In genomic region chr16:28497861-28498599, GRCh38 we compare ENCODE assay signal across 28 cellular contexts. TPM values are rescaled to one million over a fixed set of nuclear protein-coding genes. Genes with fewer than 3 reads are reported as not detected.
DNase-seq lines count a peak whose midpoint lies in the region; ATAC-seq, FAIRE-seq and TF ChIP-seq lines count a peak whose summit lies in the region.
"Had no signal": no experiment of that assay in that cellular context is flagged by ENCODE, and none has a peak within 500 bp of the region (broad histone marks: within the 10 kb centered on the region; RNA-seq: fewer than 3 reads in every experiment).

No MANE protein-coding gene starts in this region.

- no peak overlapping the region for H2AFZ ChIP-seq in Loucy (ENCODE audit: low read length)

- no peak for FAIRE-seq in urothelium cell line (lab: Jason Lieb, UNC)
- FAIRE-seq: D721Med, endometrium, GM12878, small intestine had no signal

- H3K27me3 ChIP-seq in left ventricle myocardium inferior (ENCODE audit: low read depth) (peaks cover 35% of the 10 kb centered on the region), Loucy (ENCODE audit: insufficient read depth, low read length, poor library complexity, severe bottlenecking) (no peaks in the 10 kb centered on the region), foreskin keratinocyte (no peaks in the 10 kb centered on the region)
- H3K27me3 ChIP-seq in naive thymus-derived CD4-positive, alpha-beta T cell (ENCODE audit: control insufficient read depth in 2 of 2, insufficient read depth in 2 of 2, low read length in 2 of 2) = no peaks in the 10 kb centered on the region
- H3K27me3 ChIP-seq: left lung, ovary, transverse colon had no signal

- H3K4me1 ChIP-seq in left ventricle myocardium inferior (no peaks in the 10 kb centered on the region), Loucy (ENCODE audit: insufficient read depth, low read length, poor library complexity, severe bottlenecking) (peaks cover 34% of the 10 kb centered on the region), foreskin keratinocyte (no peaks in the 10 kb centered on the region)
- peaks cover 25 to 34% of the 10 kb centered on the region in 2 donors for H3K4me1 ChIP-seq in naive thymus-derived CD4-positive, alpha-beta T cell (ENCODE audit: control insufficient read depth in 2 of 2, insufficient read depth in 2 of 2, low read length in 2 of 2)

- no peaks in the 10 kb centered on the region for H3K9me2 ChIP-seq in Loucy (replicated peaks; ENCODE audit: low read depth, low read length)

- H3K9me3 ChIP-seq in left ventricle myocardium inferior (replicated peaks) (no peaks in the 10 kb centered on the region), Loucy (ENCODE audit: insufficient read depth, low read depth, low read length) (no peaks in the 10 kb centered on the region)
- H3K9me3 ChIP-seq in naive thymus-derived CD4-positive, alpha-beta T cell (ENCODE audit: control insufficient read depth in 2 of 3, low read length in 3 of 3) = no peaks in the 10 kb centered on the region
- H3K9me3 ChIP-seq: left lung, ovary, transverse colon had no signal

- no peak overlapping the region for H3K9ac ChIP-seq in Loucy (ENCODE audit: low read depth, low read length, poor library complexity, severe bottlenecking)

- CTCF ChIA-PET in naive thymus-derived CD4-positive, alpha-beta T cell (lab: Charles Lee) = no interaction called here

- H3K4me1 Mint-ChIP-seq in naive thymus-derived CD4-positive, alpha-beta T cell = peaks cover 34 to 56% (median 49%) of the 10 kb centered on the region in 7 donors

- H3K36me3 Mint-ChIP-seq in naive thymus-derived CD4-positive, alpha-beta T cell = peaks cover 0 to 23% (median 0%) of the 10 kb centered on the region in 5 donors
- H3K36me3 Mint-ChIP-seq: activated naive CD4-positive, alpha-beta T cell treated with anti-CD3 and anti-CD28 coated beads, Interleukin-2, amount 50 U/mL, for 72 hours had no signal

- no peaks in the 10 kb centered on the region for H3K27me3 Mint-ChIP-seq in naive thymus-derived CD4-positive, alpha-beta T cell

- H3K36me3 ChIP-seq in left ventricle myocardium inferior = no peaks in the 10 kb centered on the region
- H3K36me3 ChIP-seq in Loucy (ENCODE audit: insufficient read depth, low read length) = no peaks in the 10 kb centered on the region
- peaks cover 0 to 6% (median 0%) of the 10 kb centered on the region in 3 experiments for H3K36me3 ChIP-seq in naive thymus-derived CD4-positive, alpha-beta T cell (ENCODE audit: control insufficient read depth in 2 of 3, insufficient read depth in 3 of 3, low read length in 3 of 3)
- H3K36me3 ChIP-seq: ovary, transverse colon had no signal

- peak overlapping the region in 1 of 10 donors; percentile 51 for H3K4me3 Mint-ChIP-seq in naive thymus-derived CD4-positive, alpha-beta T cell
- H3K4me3 Mint-ChIP-seq: activated T-helper 1 cell treated with anti-CD3 and anti-CD28 coated beads, Interleukin-12 subunit alpha, Interleukin-12 subunit beta, Interleukin-2, Interleukin-4 antibody, amounts not matched to agents 30 ng/mL and 10 ng/mL and 1 ng/mL, durations not matched to agents 14 hours and 24 hours and 36 hours; T-helper 1 cell treated with Interleukin-12 subunit alpha and Interleukin-12 subunit beta and Interleukin-4 antibody, amounts not matched to agents 30 μg/mL and 1 μg/mL, for 36 hours had no signal

- intact Hi-C loops in Right ventricle myocardium inferior (cut with DNase I) = loop anchor here (10.0 kb wide), 2 partner anchors 57 to 347 kb away; partner anchors contain the start of genes SGF29 and TUFM
- intact Hi-C loops in left ventricle myocardium inferior (cut with micrococcal nuclease) = loop anchor here (10.0 kb wide), 1 partner anchor 57 kb away; the partner anchor contains the start of gene SGF29
- intact Hi-C loops in naive thymus-derived CD4-positive, alpha-beta T cell (cut with micrococcal nuclease) = loop anchor here in 1 of 2 donors (10.0 kb wide), 3 partner anchors 283 to 353 kb away; partner anchors contain the start of genes TUFM and XPO6

- no peaks in the 10 kb centered on the region for H4K20me1 ChIP-seq in Loucy (ENCODE audit: insufficient read depth, low read length, poor library complexity, severe bottlenecking)

- ATAC-seq in Right ventricle myocardium inferior (no peak), foreskin keratinocyte (no peak), GM18511 (IDR thresholded peaks at IDR 0.05; ENCODE audit: unreplicated experiment) (no peak)
- ATAC-seq in naive thymus-derived CD4-positive, alpha-beta T cell = no peak
- ATAC-seq: activated naive CD4-positive, alpha-beta T cell treated with anti-CD3 and anti-CD28 coated beads, Interleukin-2, amount 50 U/mL, for 72 hours; GM12878; left lung had no signal

- peaks cover 47% of the 10 kb centered on the region for H3K79me2 ChIP-seq in Loucy (ENCODE audit: insufficient read depth, low read length)

- H3K4me3 ChIP-seq in left ventricle myocardium inferior (no peak overlapping the region), Loucy (ENCODE audit: low read length, poor library complexity, severe bottlenecking) (peak overlapping the region; percentile 84)
- H3K4me3 ChIP-seq in naive thymus-derived CD4-positive, alpha-beta T cell (ENCODE audit: low read length) = no peak overlapping the region
- H3K4me3 ChIP-seq: GM12878, left lung, ovary, SK-N-MC, transverse colon had no signal

- POLR2A ChIA-PET in naive thymus-derived CD4-positive, alpha-beta T cell (lab: Charles Lee) = interaction anchor here (0.8 to 1.1 kb wide), 2 partner anchors 12 to 26 kb away, joined by 3 read pairs; no protein-coding TSS in a partner anchor

- H3K27ac ChIP-seq in left ventricle myocardium inferior (replicated peaks) (no peak overlapping the region), foreskin keratinocyte (no peak overlapping the region)
- H3K27ac ChIP-seq in naive thymus-derived CD4-positive, alpha-beta T cell (ENCODE audit: low read depth, low read length) = no peak overlapping the region
- H3K27ac ChIP-seq: left lung, ovary, SK-N-MC, transverse colon had no signal

- H3F3A ChIP-seq in Loucy (ENCODE audit: low read depth) = no peaks in the 10 kb centered on the region

- H3K27ac Mint-ChIP-seq in naive thymus-derived CD4-positive, alpha-beta T cell = peak overlapping the region in 7 of 9 donors; percentile 64 to 100 (median 84)
- H3K27ac Mint-ChIP-seq: T-helper 1 cell treated with Interleukin-12 subunit alpha and Interleukin-12 subunit beta and Interleukin-4 antibody, amounts not matched to agents 30 μg/mL and 1 μg/mL, for 36 hours had no signal

- no peaks in the 10 kb centered on the region for H3K9me3 Mint-ChIP-seq in naive thymus-derived CD4-positive, alpha-beta T cell
- H3K9me3 Mint-ChIP-seq: activated naive CD4-positive, alpha-beta T cell treated with anti-CD3 and anti-CD28 coated beads, Interleukin-2, amount 50 U/mL, for 72 hours; activated T-helper 1 cell treated with anti-CD3 and anti-CD28 coated beads, Interleukin-12 subunit alpha, Interleukin-12 subunit beta, Interleukin-2, Interleukin-4 antibody, amounts not matched to agents 30 ng/mL and 10 ng/mL and 1 ng/mL, durations not matched to agents 14 hours and 24 hours and 36 hours; T-helper 1 cell treated with Interleukin-12 subunit alpha and Interleukin-12 subunit beta and Interleukin-4 antibody, amounts not matched to agents 30 μg/mL and 1 μg/mL, for 36 hours had no signal

- TF ChIP-seq CTCF in left ventricle myocardium inferior (IDR thresholded peaks at IDR 0.05; ENCODE audit: borderline replicate concordance) = no peak
- TF ChIP-seq CTCF in Loucy (conservative IDR thresholded peaks at IDR 0.05; ENCODE audit: low read length) = no peak
- no peak for TF ChIP-seq CTCF in foreskin keratinocyte (conservative IDR thresholded peaks at IDR 0.05)

- H3K4me2 ChIP-seq in Loucy (ENCODE audit: low read depth, low read length, poor library complexity, severe bottlenecking) = peak overlapping the region; percentile 99

- DNase-seq in Right ventricle myocardium inferior (ENCODE audit: missing footprints) (peak; percentile 48), left ventricle myocardium inferior (no peak), foreskin keratinocyte (no peak), urothelium cell line (ENCODE audit: low spot score) (no peak)
- no peak for DNase-seq in naive thymus-derived CD4-positive, alpha-beta T cell
- DNase-seq: activated CD4-positive, alpha-beta T cell treated with anti-CD3 and anti-CD28 coated beads for 48 hours; aorta; C1 segment of cervical spinal cord; cortex of kidney; hippocampal formation; left lung; NCI-H1436; NCI-H774; ovary; retina; small intestine; stimulated activated CD4-positive, alpha-beta T cell treated with anti-CD3 and anti-CD28 coated beads, Interleukin-1b, Interleukin-23, amount 100 ng/mL, for 48 hours; transverse colon had no signal

RNA-seq across cellular contexts. Expression of gene APOBR, which starts 3.6 kb away (rescaled TPM):
- 0.51 TPM for total RNA-seq in Right ventricle myocardium inferior
- 0.38 TPM for total RNA-seq in left ventricle myocardium inferior
- total RNA-seq in naive thymus-derived CD4-positive, alpha-beta T cell = 10 to 100 TPM in 2 of 5 experiments, 1 to 10 TPM in 3; 3.3 to 28.8 (median 8.2) TPM
- polyA plus RNA-seq in naive thymus-derived CD4-positive, alpha-beta T cell = under 1 TPM; 0.22 to 0.79 TPM
- total RNA-seq in foreskin keratinocyte = not detected in 2 replicates
- not detected in 2 replicates for polyA plus RNA-seq in foreskin keratinocyte
- polyA plus RNA-seq: AG04450 had no signal

RNA-seq across cellular contexts. Expression of gene CLN3, which starts 6.2 kb away (rescaled TPM):
- total RNA-seq in Right ventricle myocardium inferior (14.8 TPM), left ventricle myocardium inferior (13.6 TPM), foreskin keratinocyte (9.8 and 11.2 TPM in 2 replicates)
- 10 to 100 TPM; 56.5 to 76.3 (median 70.7) TPM for total RNA-seq in naive thymus-derived CD4-positive, alpha-beta T cell
- polyA plus RNA-seq in naive thymus-derived CD4-positive, alpha-beta T cell = 10 to 100 TPM; 16.0 to 27.3 TPM
- 28.1 and 28.9 TPM in 2 replicates for polyA plus RNA-seq in foreskin keratinocyte

RNA-seq across cellular contexts. Expression of gene IL27, which starts 8.6 kb away (rescaled TPM):
- total RNA-seq in Right ventricle myocardium inferior (not detected), left ventricle myocardium inferior (not detected), foreskin keratinocyte (not detected in 2 replicates)
- under 1 TPM in 1 of 5 experiments, not detected in 4; 0.49 TPM for total RNA-seq in naive thymus-derived CD4-positive, alpha-beta T cell
- polyA plus RNA-seq in naive thymus-derived CD4-positive, alpha-beta T cell = not detected
- not detected in 2 replicates for polyA plus RNA-seq in foreskin keratinocyte
- total RNA-seq: activated naive CD4-positive, alpha-beta T cell treated with anti-CD3 and anti-CD28 coated beads, Interleukin-2, amount 50 U/mL, for 72 hours; activated T-helper 1 cell treated with anti-CD3 and anti-CD28 coated beads, Interleukin-12 subunit alpha, Interleukin-12 subunit beta, Interleukin-2, Interleukin-4 antibody, amounts not matched to agents 30 ng/mL and 10 ng/mL and 1 ng/mL, durations not matched to agents 14 hours and 24 hours and 36 hours; ovary; transverse colon had no signal
- polyA plus RNA-seq: AG04450, ovary had no signal

RNA-seq across cellular contexts. Expression of gene NPIPB7, which starts 25.9 kb away (rescaled TPM):
- total RNA-seq in Right ventricle myocardium inferior (not detected), left ventricle myocardium inferior (not detected), foreskin keratinocyte (not detected in 2 replicates)
- under 1 TPM in 4 of 5 experiments, not detected in 1; 0.22 to 0.54 (median 0.25) TPM for total RNA-seq in naive thymus-derived CD4-positive, alpha-beta T cell
- not detected for polyA plus RNA-seq in naive thymus-derived CD4-positive, alpha-beta T cell
- not detected in 2 replicates for polyA plus RNA-seq in foreskin keratinocyte
- total RNA-seq: activated T-helper 1 cell treated with anti-CD3 and anti-CD28 coated beads, Interleukin-12 subunit alpha, Interleukin-12 subunit beta, Interleukin-2, Interleukin-4 antibody, amounts not matched to agents 30 ng/mL and 10 ng/mL and 1 ng/mL, durations not matched to agents 14 hours and 24 hours and 36 hours; GM12878; left lung had no signal
- polyA plus RNA-seq: AG04450 had no signal

RNA-seq across cellular contexts. Expression of gene NUPR1, which starts 40.7 kb away (rescaled TPM):
- total RNA-seq in Right ventricle myocardium inferior (49.6 TPM), left ventricle myocardium inferior (33.1 TPM), foreskin keratinocyte (23.7 and 35.2 TPM in 2 replicates)
- under 1 TPM in 2 of 5 experiments, not detected in 3; 0.05 to 0.11 TPM for total RNA-seq in naive thymus-derived CD4-positive, alpha-beta T cell
- polyA plus RNA-seq in naive thymus-derived CD4-positive, alpha-beta T cell = not detected
- polyA plus RNA-seq in foreskin keratinocyte = 51.7 and 75.5 TPM in 2 replicates
- total RNA-seq: activated naive CD4-positive, alpha-beta T cell treated with anti-CD3 and anti-CD28 coated beads, Interleukin-2, amount 50 U/mL, for 72 hours; activated T-helper 1 cell treated with anti-CD3 and anti-CD28 coated beads, Interleukin-12 subunit alpha, Interleukin-12 subunit beta, Interleukin-2, Interleukin-4 antibody, amounts not matched to agents 30 ng/mL and 10 ng/mL and 1 ng/mL, durations not matched to agents 14 hours and 24 hours and 36 hours had no signal
